ENCODE assay signal across 17 cellular contexts in genomic region chrX:138917781-138918180, GRCh38.
DNase-seq lines count a peak whose midpoint lies in the region; ATAC-seq and TF ChIP-seq lines count a peak whose summit lies in the region.
"Had no signal": no experiment of that assay in that cellular context is flagged by ENCODE, and none has a peak within 500 bp of the region (broad histone marks: within the 10 kb centered on the region; RNA-seq: fewer than 3 reads in every experiment).

No MANE protein-coding gene starts in this region.

- in situ Hi-C loops in G401 (cut with HindIII; ENCODE audit: low sequenced_read_pairs): no loop called here

- no peak overlapping the region for H3K27ac ChIP-seq in upper lobe of right lung

- TF ChIP-seq CTCF in AG09309 (IDR thresholded peaks at IDR 0.05; ENCODE audit: control insufficient read depth, insufficient read depth, low read depth, low read length, missing control alignments) (no peak), choroid plexus epithelial cell (conservative IDR thresholded peaks at IDR 0.05; ENCODE audit: low read depth, low read length) (no peak), mesothelial cell of epicardium (IDR thresholded peaks at IDR 0.05; ENCODE audit: unreplicated experiment) (no peak), upper lobe of right lung (IDR thresholded peaks at IDR 0.05) (no peak)

- H3K36me3 ChIP-seq in upper lobe of right lung: no peaks in the 10 kb centered on the region

- peaks cover 9% of the 10 kb centered on the region for H3K4me1 Mint-ChIP-seq in mesothelial cell of epicardium
- H3K4me1 Mint-ChIP-seq: activated CD4-positive, alpha-beta T cell treated with anti-CD3 and anti-CD28 coated beads, Interleukin-2, amount 10 ng/mL, durations not matched to agents 7 days and 5 days; nephron had no signal

- DNase-seq in AG09309 (ENCODE audit: low read depth) (peak; percentile 75), HT1080 (ENCODE audit: low read depth) (peak; percentile 71), choroid plexus epithelial cell (ENCODE audit: low read depth) (peak; percentile 1), mesothelial cell of epicardium (ENCODE audit: low spot score in 2 of 2, unreplicated experiment in 2 of 2) (no peak), G401 (ENCODE audit: low spot score) (no peak), OCI-M1 (lab: John Stamatoyannopoulos, UW) (no peak), hypothalamus (lab: John Stamatoyannopoulos, UW) (no peak), upper lobe of right lung (no peak)
- DNase-seq: activated CD4-positive, alpha-beta T cell treated with anti-CD3 and anti-CD28 coated beads, Interleukin-2, amount 10 ng/mL, durations not matched to agents 7 days and 5 days; activated naive CD4-positive, alpha-beta T cell; EL; head of caudate nucleus; NCI-H1092 treated with DMSO at 0.1 percent for 48 hours; NCI-H774; stimulated activated naive CD4-positive, alpha-beta T cell treated with Interleukin-2 at 50 U/mL for 16 hours had no signal

- H3K27me3 Mint-ChIP-seq in mesothelial cell of epicardium (ENCODE audit: low read depth): no peaks in the 10 kb centered on the region
- H3K27me3 Mint-ChIP-seq: activated CD4-positive, alpha-beta T cell treated with anti-CD3 and anti-CD28 coated beads, Interleukin-2, amount 10 ng/mL, durations not matched to agents 7 days and 5 days; type B pancreatic cell had no signal

- intact Hi-C loops in upper lobe of right lung (cut with DNase I): no loop called here

- no peaks in the 10 kb centered on the region for H3K9me3 Mint-ChIP-seq in mesothelial cell of epicardium
- H3K9me3 Mint-ChIP-seq: activated CD4-positive, alpha-beta T cell treated with anti-CD3 and anti-CD28 coated beads, Interleukin-2, amount 10 ng/mL, durations not matched to agents 7 days and 5 days; nephron had no signal

- no peaks in the 10 kb centered on the region for H3K27me3 ChIP-seq in upper lobe of right lung

- H3K36me3 Mint-ChIP-seq in mesothelial cell of epicardium: no peaks in the 10 kb centered on the region
- H3K36me3 Mint-ChIP-seq: type B pancreatic cell had no signal

- no peaks in the 10 kb centered on the region for H3K4me1 ChIP-seq in upper lobe of right lung

- H3K27ac Mint-ChIP-seq in mesothelial cell of epicardium: peak overlapping the region; percentile 68
- H3K27ac Mint-ChIP-seq: activated CD4-positive, alpha-beta T cell treated with anti-CD3 and anti-CD28 coated beads, Interleukin-2, amount 10 ng/mL, durations not matched to agents 7 days and 5 days; type B pancreatic cell had no signal

- H3K4me3 ChIP-seq in AG09309 (ENCODE audit: control insufficient read depth, low read depth, low read length) (no peak overlapping the region), choroid plexus epithelial cell (ENCODE audit: low read depth, low read length) (no peak overlapping the region), upper lobe of right lung (no peak overlapping the region)

- ATAC-seq in upper lobe of right lung: no peak

- H3K9me3 ChIP-seq in upper lobe of right lung: no peaks in the 10 kb centered on the region

- H3K4me3 Mint-ChIP-seq in mesothelial cell of epicardium: no peak overlapping the region
- H3K4me3 Mint-ChIP-seq: activated CD4-positive, alpha-beta T cell treated with anti-CD3 and anti-CD28 coated beads, Interleukin-2, amount 10 ng/mL, durations not matched to agents 7 days and 5 days; nephron; type B pancreatic cell had no signal

Comparison
In these comparisons a context has a peak if more than half of its experiments do, and no peak if none do; other contexts are left out.
1. DNase-seq: peak in AG09309 (single experiment), HT1080 (single experiment) and choroid plexus epithelial cell (single experiment); none in mesothelial cell of epicardium (0 of 2), G401 (single experiment), OCI-M1 (single experiment), hypothalamus (0 of 51) and upper lobe of right lung (single experiment).